ENCODE assay signal across 19 cellular contexts in the genomic region with DNA sequence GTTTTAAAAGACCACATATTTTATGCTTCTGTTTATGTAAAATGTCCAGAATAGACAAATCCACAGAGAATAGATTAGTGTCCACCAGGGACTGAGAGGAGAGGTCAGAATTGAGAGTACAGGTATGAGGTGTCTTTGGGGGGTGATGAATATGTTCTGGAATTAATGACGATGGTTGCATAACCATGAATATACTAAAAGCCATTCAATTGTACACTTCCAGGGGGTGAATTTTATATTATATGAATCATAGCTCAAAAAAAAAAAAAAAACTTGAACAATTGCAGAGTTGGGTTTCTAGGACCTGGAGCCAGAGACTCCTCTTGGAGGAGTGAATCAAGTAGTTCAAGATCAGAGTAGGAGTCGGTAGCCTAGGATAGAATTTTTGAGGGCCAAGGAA.
"Had no signal": no experiment of that assay in that cellular context is flagged by ENCODE, and none has a peak within 500 bp of the region (broad histone marks: within the 10 kb centered on the region; RNA-seq: fewer than 3 reads in every experiment).

No MANE protein-coding gene starts in this region.

- H3K9me3 ChIP-seq: mucosa of descending colon, ovary, right lobe of liver, uterus had no signal

- H3K36me3 ChIP-seq: left ventricle myocardium inferior, ovary, right atrium auricular region, right lobe of liver, tibial nerve, uterus had no signal

- H3K27ac ChIP-seq: left ventricle myocardium inferior, ovary, right atrium auricular region, right lobe of liver, skin epidermis, tibial nerve, uterus had no signal

- DNase-seq: islet precursor cell; left ventricle myocardium inferior; midbrain; mucosa of descending colon; naive thymus-derived CD4-positive, alpha-beta T cell; ovary; right lobe of liver; stimulated activated CD4-positive, alpha-beta T cell treated with anti-CD3 and anti-CD28 coated beads, Interleukin-12 subunit alpha, Interleukin-12 subunit beta, amount 100 ng/mL, for 4 hours; stimulated activated CD4-positive, alpha-beta T cell treated with anti-CD3 and anti-CD28 coated beads, Interleukin-15, amount 100 ng/mL, for 24 hours; stimulated activated CD4-positive, alpha-beta T cell treated with anti-CD3 and anti-CD28 coated beads, Interleukin-2, amount 100 ng/mL, for 24 hours; stimulated activated CD4-positive, alpha-beta T cell treated with anti-CD3 and anti-CD28 coated beads, Interleukin-4, amount 100 ng/mL, for 24 hours; stimulated activated naive CD4-positive, alpha-beta T cell; uterus had no signal

- H3K27me3 ChIP-seq: ovary, right atrium auricular region, right lobe of liver, tibial nerve, uterus had no signal

- H3K4me3 ChIP-seq: left ventricle myocardium inferior, lung, mucosa of descending colon, ovary, right atrium auricular region, right lobe of liver, skin epidermis, tibial nerve, uterus had no signal

- ATAC-seq: mucosa of descending colon; naive thymus-derived CD4-positive, alpha-beta T cell; natural killer cell treated with Interleukin-12 subunit alpha and Interleukin-12 subunit beta and Interleukin-15 and Interleukin-18, amount 100 ng/mL, for 72 hours; right lobe of liver; stimulated activated effector memory CD8-positive, alpha-beta T cell treated with anti-CD3 and anti-CD28 coated beads, Interleukin-12 subunit alpha, Interleukin-12 subunit beta, amount 100 ng/mL, for 72 hours had no signal

- H3K4me1 ChIP-seq: left ventricle myocardium inferior, right atrium auricular region, right lobe of liver, tibial nerve, uterus had no signal
